In the genomic region with DNA sequence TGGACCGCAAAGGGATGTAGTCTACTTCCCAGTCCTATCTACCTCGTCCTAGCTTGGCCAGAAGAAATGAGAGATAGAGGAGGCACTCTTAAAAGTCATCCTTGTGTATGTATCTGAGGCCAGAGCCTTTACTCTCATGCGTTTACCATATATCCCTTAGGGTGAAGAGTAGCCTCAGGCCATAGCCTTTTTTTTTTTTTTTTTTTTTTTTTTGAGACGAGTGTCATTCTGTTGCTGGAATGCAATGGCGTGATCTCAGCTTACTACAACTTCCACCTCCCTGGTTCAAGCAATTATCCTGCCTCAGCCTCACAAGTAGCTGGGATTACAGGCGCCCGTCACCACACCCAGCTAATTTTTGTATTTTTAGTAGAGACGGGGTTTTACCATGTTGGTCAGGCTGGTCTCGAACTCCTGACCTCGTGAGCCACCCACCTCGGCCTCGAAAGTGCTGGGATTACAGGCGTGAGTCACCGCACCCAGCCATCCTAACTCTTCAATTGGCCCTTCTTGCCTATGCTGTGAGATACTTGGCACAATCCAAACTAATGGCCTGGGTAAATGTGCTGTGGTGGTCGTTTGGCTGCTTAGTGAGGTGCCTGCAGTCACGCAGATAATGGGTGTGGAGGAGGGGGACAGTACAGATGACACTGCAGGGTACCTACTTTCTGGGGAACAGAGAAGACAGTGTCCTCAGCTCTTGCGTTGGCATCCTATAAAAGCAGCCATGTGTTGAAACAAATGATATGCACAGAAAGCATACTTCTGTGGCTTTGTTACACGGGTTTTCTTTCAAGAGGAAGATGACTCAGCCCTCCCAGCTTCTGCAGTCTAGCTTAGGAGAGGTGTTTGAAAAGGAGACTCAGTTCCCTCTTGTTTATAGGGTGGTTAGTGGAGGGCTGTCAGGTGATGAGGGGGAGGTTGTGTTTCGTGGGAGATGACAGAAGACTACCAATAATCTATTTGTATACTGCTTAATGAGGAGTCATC, we compare ENCODE assay signal across 14 cellular contexts. TPM values are rescaled to one million over a fixed set of nuclear protein-coding genes. Genes with fewer than 3 reads are reported as not detected.
DNase-seq lines count a peak whose midpoint lies in the region; ATAC-seq and TF ChIP-seq lines count a peak whose summit lies in the region.
"Had no signal": no experiment of that assay in that cellular context is flagged by ENCODE, and none has a peak within 500 bp of the region (broad histone marks: within the 10 kb centered on the region; RNA-seq: fewer than 3 reads in every experiment).

No MANE protein-coding gene starts in this region.

- DNase-seq in activated CD8-positive, alpha-beta T cell treated with anti-CD3 and anti-CD28 coated beads for 36 hours: peak; percentile 12
- DNase-seq in activated CD8-positive, alpha-beta T cell treated with anti-CD3 and anti-CD28 coated beads, Interleukin-2, amount 10 ng/mL, durations not matched to agents 7 days and 5 days: no peak
- DNase-seq in PC-9 (no peak), epithelial cell of esophagus (ENCODE audit: low read depth) (peak; percentile 76), smooth muscle cell (lab: John Stamatoyannopoulos, UW; ENCODE audit: unreplicated experiment) (no peak), mesenteric fat pad (ENCODE audit: low spot score) (no peak), HuH-7 (ENCODE audit: low spot score) (no peak)
- DNase-seq: CD8-positive, alpha-beta T cell; effector CD8-positive, alpha-beta T cell; midbrain; NCI-H2171 treated with DMSO at 0.1 percent for 48 hours; stimulated activated CD4-positive, alpha-beta T cell treated with anti-CD3 and anti-CD28 coated beads, Interleukin-2, amount 100 ng/mL, for 48 hours had no signal

- H3K9ac ChIP-seq in smooth muscle cell (ENCODE audit: low read depth): no peak overlapping the region

- H3K4me1 Mint-ChIP-seq in activated CD8-positive, alpha-beta T cell treated with anti-CD3 and anti-CD28 coated beads for 36 hours (ENCODE audit: low read depth): peaks cover 8% of the 10 kb centered on the region
- no peaks in the 10 kb centered on the region for H3K4me1 Mint-ChIP-seq in activated CD8-positive, alpha-beta T cell treated with anti-CD3 and anti-CD28 coated beads, Interleukin-2, amount 10 ng/mL, durations not matched to agents 7 days and 5 days (ENCODE audit: low read depth)

- WGBS in smooth muscle cell (ENCODE audit: low lambda C conversion rate): 62% methylated on average over 19 of the region's 19 CpGs

- H3K4me3 Mint-ChIP-seq in activated CD8-positive, alpha-beta T cell treated with anti-CD3 and anti-CD28 coated beads for 36 hours: no peak overlapping the region
- no peak overlapping the region for H3K4me3 Mint-ChIP-seq in activated CD8-positive, alpha-beta T cell treated with anti-CD3 and anti-CD28 coated beads, Interleukin-2, amount 10 ng/mL, durations not matched to agents 7 days and 5 days
- H3K4me3 Mint-ChIP-seq: CD8-positive, alpha-beta T cell had no signal

- 0 out of 2 replicates have a peak overlapping the region, but pooled peaks have one; percentile 74 for H3K4me2 ChIP-seq in PC-9
- peak overlapping the region; percentile 61 for H3K4me2 ChIP-seq in smooth muscle cell

- H3K9me3 Mint-ChIP-seq in activated CD8-positive, alpha-beta T cell treated with anti-CD3 and anti-CD28 coated beads for 36 hours: no peaks in the 10 kb centered on the region
- no peaks in the 10 kb centered on the region for H3K9me3 Mint-ChIP-seq in activated CD8-positive, alpha-beta T cell treated with anti-CD3 and anti-CD28 coated beads, Interleukin-2, amount 10 ng/mL, durations not matched to agents 7 days and 5 days (ENCODE audit: insufficient read depth)
- H3K9me3 Mint-ChIP-seq: CD8-positive, alpha-beta T cell had no signal

- H3K27me3 Mint-ChIP-seq in activated CD8-positive, alpha-beta T cell treated with anti-CD3 and anti-CD28 coated beads for 36 hours: no peaks in the 10 kb centered on the region
- peaks cover 3% of the 10 kb centered on the region for H3K27me3 Mint-ChIP-seq in activated CD8-positive, alpha-beta T cell treated with anti-CD3 and anti-CD28 coated beads, Interleukin-2, amount 10 ng/mL, durations not matched to agents 7 days and 5 days (ENCODE audit: low read depth)

- H3K36me3 Mint-ChIP-seq in activated CD8-positive, alpha-beta T cell treated with anti-CD3 and anti-CD28 coated beads for 36 hours (ENCODE audit: low read depth): peaks cover 14% of the 10 kb centered on the region
- H3K36me3 Mint-ChIP-seq in activated CD8-positive, alpha-beta T cell treated with anti-CD3 and anti-CD28 coated beads, Interleukin-2, amount 10 ng/mL, durations not matched to agents 7 days and 5 days (ENCODE audit: low read depth): peaks cover 14% of the 10 kb centered on the region

- TF ChIP-seq CTCF in activated CD8-positive, alpha-beta T cell treated with anti-CD3 and anti-CD28 coated beads for 36 hours (IDR thresholded peaks at IDR 0.05): no peak
- TF ChIP-seq CTCF in PC-9 (conservative IDR thresholded peaks at IDR 0.05) (no peak), epithelial cell of esophagus (IDR thresholded peaks at IDR 0.05; ENCODE audit: insufficient read depth, low read depth, low read length, missing control alignments) (no peak), smooth muscle cell (IDR thresholded peaks at IDR 0.05; ENCODE audit: borderline replicate concordance, insufficient read depth, poor library complexity, severe bottlenecking) (no peak)

- H3K9me2 ChIP-seq in PC-9 (ENCODE audit: insufficient read depth): no peaks in the 10 kb centered on the region

- H3K79me2 ChIP-seq in PC-9 (ENCODE audit: low read depth) (no peaks in the 10 kb centered on the region), smooth muscle cell (ENCODE audit: low read depth) (no peaks in the 10 kb centered on the region)

- no TSS peak for BruUV-seq in PC-9 (replicated peaks; lab: Mats Ljungman, UMichigan)

- no peak overlapping the region for H2AFZ ChIP-seq in PC-9
- H2AFZ ChIP-seq in smooth muscle cell (ENCODE audit: low read depth): no peak overlapping the region

- H3K4me3 ChIP-seq in PC-9 (no peak overlapping the region), epithelial cell of esophagus (ENCODE audit: low read length) (no peak overlapping the region), smooth muscle cell (no peak overlapping the region)

- intact Hi-C loops in activated CD8-positive, alpha-beta T cell treated with anti-CD3 and anti-CD28 coated beads for 36 hours (cut with micrococcal nuclease): no loop called here
- intact Hi-C loops in PC-9 (cut with micrococcal nuclease; ENCODE audit: unreplicated experiment): no loop called here

- CTCF ChIA-PET in activated CD8-positive, alpha-beta T cell treated with anti-CD3 and anti-CD28 coated beads for 36 hours (lab: Charles Lee): interaction anchor here (0.9 to 1.6 kb wide), 2 partner anchors 26 to 31 kb away, joined by 3 read pairs; no protein-coding TSS in a partner anchor
- CTCF ChIA-PET in activated CD8-positive, alpha-beta T cell treated with anti-CD3 and anti-CD28 coated beads, Interleukin-2, amount 10 ng/mL, durations not matched to agents 7 days and 5 days (lab: Charles Lee): interaction anchor here (1.5 kb wide), 1 partner anchor 34 kb away, joined by 4 read pairs; a partner anchor contains a TSS
- CTCF ChIA-PET in PC-9 (lab: Charles Lee): interaction anchor here (1.2 kb wide), 1 partner anchor 34 kb away, joined by 4 read pairs; a partner anchor contains a TSS

- no peak overlapping the region for H3K27ac ChIP-seq in PC-9
- peak overlapping the region; percentile 91 for H3K27ac ChIP-seq in smooth muscle cell (ENCODE audit: low read depth)

- peak; percentile 68 for ATAC-seq in activated CD8-positive, alpha-beta T cell treated with anti-CD3 and anti-CD28 coated beads for 36 hours
- ATAC-seq in activated CD8-positive, alpha-beta T cell treated with anti-CD3 and anti-CD28 coated beads, Interleukin-2, amount 10 ng/mL, durations not matched to agents 7 days and 5 days: no peak
- no peak for ATAC-seq in HG03025 (IDR thresholded peaks at IDR 0.05; ENCODE audit: low FRiP score, unreplicated experiment)
- ATAC-seq: activated CD4-positive, CD25-positive, alpha-beta regulatory T cell treated with anti-CD3 and anti-CD28 coated beads, Interleukin-2, amount 50 U/mL, for 24 hours; CD8-positive, alpha-beta T cell had no signal

- no peaks in the 10 kb centered on the region for H3K9me3 ChIP-seq in PC-9 (ENCODE audit: insufficient read depth, low read depth)
- H3K9me3 ChIP-seq in smooth muscle cell (replicated peaks; ENCODE audit: low read depth): no peaks in the 10 kb centered on the region

- peaks cover 13% of the 10 kb centered on the region; the same call in 1 of the 2 replicates for H3F3A ChIP-seq in PC-9 (ENCODE audit: insufficient read depth, low read depth)
- H3F3A ChIP-seq in smooth muscle cell (ENCODE audit: low read depth): no peaks in the 10 kb centered on the region

- H3K27ac Mint-ChIP-seq in activated CD8-positive, alpha-beta T cell treated with anti-CD3 and anti-CD28 coated beads for 36 hours: peak overlapping the region; percentile 63
- H3K27ac Mint-ChIP-seq in activated CD8-positive, alpha-beta T cell treated with anti-CD3 and anti-CD28 coated beads, Interleukin-2, amount 10 ng/mL, durations not matched to agents 7 days and 5 days: no peak overlapping the region
- H3K27ac Mint-ChIP-seq: CD8-positive, alpha-beta T cell had no signal

- no peaks in the 10 kb centered on the region for H3K27me3 ChIP-seq in PC-9 (ENCODE audit: insufficient read depth, low read depth)
- H3K27me3 ChIP-seq in smooth muscle cell (ENCODE audit: low read depth): no peaks in the 10 kb centered on the region

- H4K20me1 ChIP-seq in PC-9 (ENCODE audit: insufficient read depth) (no peaks in the 10 kb centered on the region), smooth muscle cell (ENCODE audit: low read depth) (no peaks in the 10 kb centered on the region)

- H3K36me3 ChIP-seq in PC-9 (ENCODE audit: low read depth) (no peaks in the 10 kb centered on the region), smooth muscle cell (ENCODE audit: low read depth) (no peaks in the 10 kb centered on the region)

- H3K4me1 ChIP-seq in PC-9 (replicated peaks; ENCODE audit: insufficient read depth) (peaks cover 24% of the 10 kb centered on the region; the same call in 1 of the 2 replicates), smooth muscle cell (ENCODE audit: low read depth) (peaks cover 10% of the 10 kb centered on the region)

- POLR2A ChIA-PET in activated CD8-positive, alpha-beta T cell treated with anti-CD3 and anti-CD28 coated beads for 36 hours (lab: Charles Lee): no interaction called here
- POLR2A ChIA-PET in activated CD8-positive, alpha-beta T cell treated with anti-CD3 and anti-CD28 coated beads, Interleukin-2, amount 10 ng/mL, durations not matched to agents 7 days and 5 days (lab: Charles Lee): no interaction called here
- POLR2A ChIA-PET in PC-9 (lab: Charles Lee; ENCODE audit: unreplicated experiment): interaction anchor here (0.7 kb wide), 1 partner anchor 123 kb away, joined by 4 read pairs; a partner anchor contains a TSS

RNA-seq across cellular contexts. Expression of a gene that starts 10.4 kb away (rescaled TPM):
- not detected for total RNA-seq in activated CD8-positive, alpha-beta T cell treated with anti-CD3 and anti-CD28 coated beads for 36 hours
- total RNA-seq in activated CD8-positive, alpha-beta T cell treated with anti-CD3 and anti-CD28 coated beads, Interleukin-2, amount 10 ng/mL, durations not matched to agents 7 days and 5 days: not detected
- not detected in 2 replicates for total RNA-seq in PC-9 (2021)
- not detected in 2 replicates for total RNA-seq in smooth muscle cell
- polyA plus RNA-seq in smooth muscle cell: not detected in 2 replicates
- not detected for total RNA-seq in mesenteric fat pad
- total RNA-seq: CD8-positive, alpha-beta T cell had no signal

RNA-seq across cellular contexts. Expression of a gene that starts 33.6 kb away (rescaled TPM):
- 10 to 100 TPM; 43.5 to 45.1 TPM for total RNA-seq in activated CD8-positive, alpha-beta T cell treated with anti-CD3 and anti-CD28 coated beads for 36 hours
- total RNA-seq in activated CD8-positive, alpha-beta T cell treated with anti-CD3 and anti-CD28 coated beads, Interleukin-2, amount 10 ng/mL, durations not matched to agents 7 days and 5 days: 10 to 100 TPM; 44.5 to 45.3 TPM
- total RNA-seq in PC-9 (2021) (57.6 and 71.9 TPM in 2 replicates), smooth muscle cell (40.7 and 41.8 TPM in 2 replicates), mesenteric fat pad (30.4 TPM)
- 20.3 and 27.2 TPM in 2 replicates for polyA plus RNA-seq in smooth muscle cell

Comparison
In these comparisons a context has a peak if more than half of its experiments do, and no peak if none do; other contexts are left out.
1. DNase-seq: peak in activated CD8-positive, alpha-beta T cell treated with anti-CD3 and anti-CD28 coated beads for 36 hours (single experiment) and epithelial cell of esophagus (single experiment); none in activated CD8-positive, alpha-beta T cell treated with anti-CD3 and anti-CD28 coated beads, Interleukin-2, amount 10 ng/mL, durations not matched to agents 7 days and 5 days (single experiment), PC-9 (0 of 2), smooth muscle cell (single experiment), mesenteric fat pad (single experiment) and HuH-7 (single experiment).